In the genomic region with DNA sequence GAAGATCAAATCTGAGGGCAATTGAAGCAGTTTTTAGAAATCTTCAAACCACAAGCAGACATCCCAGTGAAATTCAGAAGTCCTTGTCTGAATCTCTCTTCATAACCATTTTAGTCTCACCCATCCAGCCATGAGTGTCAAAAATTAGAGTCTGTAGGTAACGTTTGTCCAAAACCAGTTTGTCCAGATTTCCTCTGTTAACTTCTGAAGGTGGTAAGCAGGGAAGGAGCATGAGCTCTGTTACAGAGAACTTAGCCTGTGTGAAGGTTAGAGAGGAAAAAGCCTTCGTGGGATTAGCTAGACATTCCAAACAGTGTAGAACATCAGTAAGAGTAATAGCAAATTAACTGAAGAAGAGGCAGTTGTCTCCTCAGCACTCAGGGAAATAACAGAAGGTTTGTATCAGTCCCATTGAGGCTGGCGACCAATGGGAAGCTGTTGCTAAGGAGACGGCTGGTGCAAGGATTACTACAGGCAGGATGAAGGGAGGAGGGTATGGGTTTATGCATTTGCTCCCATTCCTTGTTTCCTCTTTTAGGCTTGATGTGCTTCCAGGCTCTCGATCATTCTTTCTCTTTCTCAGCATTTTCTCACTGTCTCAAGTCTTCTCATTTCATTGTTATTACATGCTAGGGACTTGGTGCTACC, we compare ENCODE assay signal across 15 cellular contexts. TPM values are rescaled to one million over a fixed set of nuclear protein-coding genes. Genes with fewer than 3 reads are reported as not detected.
DNase-seq lines count a peak whose midpoint lies in the region; ATAC-seq, FAIRE-seq and TF ChIP-seq lines count a peak whose summit lies in the region.
"Had no signal": no experiment of that assay in that cellular context is flagged by ENCODE, and none has a peak within 500 bp of the region (broad histone marks: within the 10 kb centered on the region; RNA-seq: fewer than 3 reads in every experiment).

No MANE protein-coding gene starts in this region.

- H3K4ac ChIP-seq in H1 (replicated peaks; ENCODE audit: insufficient read length, low read depth, low read length) (no peak overlapping the region), trophoblast cell (ENCODE audit: low read depth, low read length) (no peak overlapping the region)

- no peak overlapping the region for H2BK120ac ChIP-seq in H1 (replicated peaks; ENCODE audit: low read depth, low read length)
- H2BK120ac ChIP-seq in trophoblast cell (ENCODE audit: insufficient read depth, low read length, poor library complexity), result no peak overlapping the region

- DNase-seq in T-helper 2 cell treated with Interferon-gamma antibody and Interleukin-4, amounts not matched to agents 5 μg/mL and 100 μg/mL, for 36 hours (ENCODE audit: low spot score), result no peak
- no peak for DNase-seq in T-helper 2 cell
- peak; percentile 98 for DNase-seq in NCI-H510A treated with DMSO at 0.1 percent for 48 hours (lab: John Stamatoyannopoulos, UW)
- no peak for DNase-seq in H1 (ENCODE audit: low read depth in 1 of 2, low spot score in 2 of 2)
- DNase-seq in trophoblast cell, result peak; percentile 2 to 74
- DNase-seq in HCEC 1CT, result no peak
- DNase-seq: activated CD8-positive, alpha-beta memory T cell treated with anti-CD3 and anti-CD28 coated beads, Interleukin-2, amount 50 U/mL, for 4 hours; MV-4-11; right lobe of liver; testis had no signal

- peaks cover 42% of the 10 kb centered on the region for H3K4me1 Mint-ChIP-seq in T-helper 2 cell treated with Interferon-gamma antibody and Interleukin-4, amounts not matched to agents 5 μg/mL and 100 μg/mL, for 36 hours (ENCODE audit: low read depth)

- H4K91ac ChIP-seq in H1 (replicated peaks; ENCODE audit: insufficient read length, low read length) (no peak overlapping the region), trophoblast cell (ENCODE audit: low read depth, low read length) (no peak overlapping the region)

- H2AFZ ChIP-seq in H1 (ENCODE audit: low read length) (peak overlapping the region; percentile 84), trophoblast cell (ENCODE audit: insufficient read depth, low read length, poor library complexity) (no peak overlapping the region)

- TF ChIP-seq CTCF in H1 (IDR thresholded peaks at IDR 0.05; ENCODE audit: control extremely low read depth in 1 of 3, insufficient read depth in 1 of 3, low read depth in 1 of 3, low read length in 3 of 3), result no peak

- H3K9ac ChIP-seq in H1 (replicated peaks in 1 of 4; ENCODE audit: extremely low read depth in 1 of 4, low read depth in 3 of 4, low read length in 3 of 4) (no peak overlapping the region), trophoblast cell (ENCODE audit: low read length) (no peak overlapping the region)

- no peak overlapping the region for H3K56ac ChIP-seq in H1 (replicated peaks; ENCODE audit: insufficient read length, low read depth, low read length)

- H3K27me3 Mint-ChIP-seq in T-helper 2 cell treated with Interferon-gamma antibody and Interleukin-4, amounts not matched to agents 5 μg/mL and 100 μg/mL, for 36 hours (ENCODE audit: low read depth), result peaks cover under 1% of the 10 kb centered on the region

- H3K23me2 ChIP-seq in H1 (ENCODE audit: low read depth, low read length), result no peaks in the 10 kb centered on the region

- H2AK5ac ChIP-seq in H1 (ENCODE audit: low read depth, low read length), result no peak overlapping the region
- H2AK5ac ChIP-seq in trophoblast cell (ENCODE audit: low read length), result no peak overlapping the region

- no peak overlapping the region for H2BK20ac ChIP-seq in H1 (ENCODE audit: low read length)

- H3K23ac ChIP-seq in H1 (ENCODE audit: insufficient read length), result no peak overlapping the region
- no peak overlapping the region for H3K23ac ChIP-seq in trophoblast cell (ENCODE audit: low read length)

- no peaks in the 10 kb centered on the region for H3K79me2 ChIP-seq in H1 (ENCODE audit: control insufficient read depth in 1 of 2, insufficient read depth in 2 of 2, low read length in 2 of 2)
- H3K79me2 ChIP-seq in trophoblast cell (ENCODE audit: control insufficient read depth, insufficient read depth, low read length, poor library complexity), result no peaks in the 10 kb centered on the region

- no peak for TF ChIP-seq RAD21 in H1 (IDR thresholded peaks at IDR 0.05 in 1 of 2, conservative IDR thresholded peaks at IDR 0.05 in 1 of 2; ENCODE audit: low read depth in 2 of 2, low read length in 2 of 2)

- no peak overlapping the region for H2BK12ac ChIP-seq in H1 (ENCODE audit: low read depth, low read length)
- H2BK12ac ChIP-seq in trophoblast cell (ENCODE audit: low read length), result no peak overlapping the region

- no peak overlapping the region for H3K4me3 Mint-ChIP-seq in T-helper 2 cell treated with Interferon-gamma antibody and Interleukin-4, amounts not matched to agents 5 μg/mL and 100 μg/mL, for 36 hours

- H3K18ac ChIP-seq in H1 (ENCODE audit: extremely low read depth, low read length) (no peak overlapping the region), trophoblast cell (ENCODE audit: low read length) (no peak overlapping the region)

- H3K27ac Mint-ChIP-seq in T-helper 2 cell treated with Interferon-gamma antibody and Interleukin-4, amounts not matched to agents 5 μg/mL and 100 μg/mL, for 36 hours, result peak overlapping the region; percentile 17

- H2BK15ac ChIP-seq in H1 (ENCODE audit: low read length), result no peak overlapping the region

- no peak overlapping the region for H4K5ac ChIP-seq in H1 (ENCODE audit: insufficient read length, low read depth, low read length)

- ATAC-seq in GM19395 (IDR thresholded peaks at IDR 0.05; ENCODE audit: unreplicated experiment) (no peak), GM18498 (IDR thresholded peaks at IDR 0.05; ENCODE audit: unreplicated experiment) (no peak)

- H3K9me3 Mint-ChIP-seq in T-helper 2 cell treated with Interferon-gamma antibody and Interleukin-4, amounts not matched to agents 5 μg/mL and 100 μg/mL, for 36 hours, result no peaks in the 10 kb centered on the region

- TF ChIP-seq EP300 in H1 (IDR thresholded peaks at IDR 0.05; ENCODE audit: borderline replicate concordance in 1 of 2, low read depth in 2 of 2, low read length in 2 of 2), result no peak

- peaks cover 0 to 6% (median 4%) of the 10 kb centered on the region in 4 experiments; a peak in 5 of 7 replicates for H3K4me1 ChIP-seq in H1 (replicated peaks in 1 of 4; ENCODE audit: control insufficient read depth in 3 of 4, insufficient read depth in 4 of 4, low read length in 3 of 4)
- peaks cover 4% of the 10 kb centered on the region in 2 experiments for H3K4me1 ChIP-seq in trophoblast cell (ENCODE audit: control insufficient read depth in 1 of 2, insufficient read depth in 2 of 2, low read length in 2 of 2)
- H3K4me1 ChIP-seq: ascending aorta, right lobe of liver, testis had no signal

- no peak overlapping the region for H4K12ac ChIP-seq in trophoblast cell (ENCODE audit: low read depth, low read length)

- H3K4me2 ChIP-seq in H1 (ENCODE audit: insufficient read depth in 1 of 2, low read depth in 2 of 2, low read length in 2 of 2), result peak overlapping the region in 1 of 2 experiments; percentile 41; a peak in 1 of 4 replicates
- H3K4me2 ChIP-seq in trophoblast cell (ENCODE audit: low read length), result no peak overlapping the region

- H3K27ac ChIP-seq in H1 (ENCODE audit: low read depth, low read length), result no peak overlapping the region
- no peak overlapping the region for H3K27ac ChIP-seq in trophoblast cell (ENCODE audit: low read depth, low read length)
- H3K27ac ChIP-seq: ascending aorta, HL-60, right lobe of liver, testis had no signal

- H3K4me3 ChIP-seq in H1 (ENCODE audit: extremely low read depth in 1 of 4, insufficient read depth in 2 of 4, low read depth in 3 of 4, low read length in 4 of 4) (no peak overlapping the region), trophoblast cell (ENCODE audit: low read depth, low read length) (no peak overlapping the region)
- H3K4me3 ChIP-seq: ascending aorta, right lobe of liver, testis had no signal

- H3K79me1 ChIP-seq in H1 (ENCODE audit: low read depth, low read length) (no peaks in the 10 kb centered on the region), trophoblast cell (ENCODE audit: low read length) (no peaks in the 10 kb centered on the region)

- H4K8ac ChIP-seq in H1 (ENCODE audit: extremely low read depth, insufficient read depth, low read length) (no peak overlapping the region), trophoblast cell (ENCODE audit: low read depth, low read length) (no peak overlapping the region)

- H2BK5ac ChIP-seq in H1 (ENCODE audit: low read depth, low read length) (no peak overlapping the region), trophoblast cell (ENCODE audit: low read depth, low read length, poor library complexity) (no peak overlapping the region)

- H3K36me3 Mint-ChIP-seq in T-helper 2 cell treated with Interferon-gamma antibody and Interleukin-4, amounts not matched to agents 5 μg/mL and 100 μg/mL, for 36 hours (ENCODE audit: low read depth), result no peaks in the 10 kb centered on the region

- H3K27me3 ChIP-seq in H1 (replicated peaks in 1 of 4; ENCODE audit: control insufficient read depth in 3 of 4, extremely low read depth in 1 of 4, insufficient read depth in 3 of 4, low read length in 3 of 4), result peaks cover 0 to 2% (median 0%) of the 10 kb centered on the region in 4 experiments; a peak in 1 of 7 replicates
- H3K27me3 ChIP-seq in trophoblast cell (ENCODE audit: insufficient read depth, low read length), result no peaks in the 10 kb centered on the region
- H3K27me3 ChIP-seq: ascending aorta, right lobe of liver, testis had no signal

- POLR2A ChIA-PET in H1 (lab: Charles Lee; ENCODE audit: partially characterized antibody), result no interaction called here

- peak; percentile 87 for FAIRE-seq in H1 (lab: Jason Lieb, UNC)
- FAIRE-seq: G401.6 had no signal

- H4K20me1 ChIP-seq in H1 (replicated peaks in 1 of 2; ENCODE audit: control insufficient read depth in 1 of 2, insufficient read depth in 2 of 2, low read length in 2 of 2), result no peaks in the 10 kb centered on the region

- CTCF ChIA-PET in H1 (lab: Charles Lee; ENCODE audit: partially characterized antibody), result interaction anchor here (0.6 to 2.3 kb wide), 3 partner anchors 11 to 152 kb away, joined by 3 to 7 read pairs (median 4); no protein-coding TSS in a partner anchor

- H3K36me3 ChIP-seq in H1 (ENCODE audit: control insufficient read depth in 2 of 4, insufficient read depth in 4 of 4, low read length in 3 of 4), result no peaks in the 10 kb centered on the region
- no peaks in the 10 kb centered on the region for H3K36me3 ChIP-seq in trophoblast cell (ENCODE audit: control insufficient read depth in 1 of 2, insufficient read depth in 2 of 2, low read length in 2 of 2)
- H3K36me3 ChIP-seq: ascending aorta, right lobe of liver had no signal

- TF ChIP-seq POLR2A in H1 (IDR thresholded peaks at IDR 0.05; ENCODE audit: control extremely low read depth in 1 of 2, low read depth in 2 of 2, low read length in 2 of 2), result no peak

- 58% methylated on average over 5 of the region's 5 CpGs; no CpG with 5 or more reads in 1 of the 2 experiments for WGBS in H1 (ENCODE audit: extremely low coverage in 1 of 2, insufficient coverage in 1 of 2, insufficient read length in 1 of 2, insufficient replicate concordance in 2 of 2, low coverage in 1 of 2, low lambda C conversion rate in 2 of 2, missing lambda C conversion rate in 1 of 2), 2 experiments
- WGBS in trophoblast cell (ENCODE audit: extremely low coverage, insufficient coverage, insufficient read length), result no CpG with 5 or more reads among the region's 5 CpGs

- H3K14ac ChIP-seq in H1 (ENCODE audit: insufficient read length), result no peak overlapping the region
- no peak overlapping the region for H3K14ac ChIP-seq in trophoblast cell (ENCODE audit: low read length)

- H3K9me3 ChIP-seq in H1 (ENCODE audit: insufficient read depth in 2 of 2, low read depth in 1 of 2, low read length in 1 of 2) (no peaks in the 10 kb centered on the region), trophoblast cell (ENCODE audit: insufficient read depth, low read depth, low read length) (peaks cover 2% of the 10 kb centered on the region)
- H3K9me3 ChIP-seq: ascending aorta, right lobe of liver, testis had no signal

RNA-seq across cellular contexts. Expression of a gene that starts 8.7 kb away (rescaled TPM):
- 1.1 and 2.1 TPM in 2 replicates for total RNA-seq in H1 (2021; fragmentation: NEBNext Ultra II Directional; extraction: Animal tissue kit (Norgen Biotek cat#: 25700))
- polyA plus RNA-seq in H1 (2011; rRNA removed), result 0.19 and 0.26 TPM in 2 replicates
- polyA plus RNA-seq in H1 (2011; cell fraction: cytosol; rRNA removed), result 0.43 TPM
- 1.1 TPM for polyA plus RNA-seq in H1 (2011; cell fraction: nucleus; rRNA removed)
- polyA plus RNA-seq in H1 (2012, experiment 1 of 2), result 0.37 to 0.74 TPM (median 0.60 TPM) in 4 replicates
- polyA plus RNA-seq in H1 (2012, experiment 2 of 2), result 0.07 TPM
- 0.83 TPM for polyA plus RNA-seq in H1 (2013, experiment 1 of 2)
- 0.99 TPM for polyA plus RNA-seq in H1 (2013, experiment 2 of 2)
- polyA minus RNA-seq in H1 (2011; rRNA and poly(A)+ RNA removed), result 3.7 and 5.3 TPM in 2 replicates
- 0.66 TPM for polyA minus RNA-seq in H1 (2011; cell fraction: cytosol; rRNA and poly(A)+ RNA removed)
- 3.2 TPM for polyA minus RNA-seq in H1 (2011; cell fraction: nucleus; rRNA and poly(A)+ RNA removed)
- polyA plus RNA-seq in trophoblast cell (2013), result 2.7 TPM in 2 replicates

Comparison
In these comparisons a context has a peak if more than half of its experiments do, and no peak if none do; other contexts are left out.
1. DNase-seq: peak in NCI-H510A treated with DMSO at 0.1 percent for 48 hours (single experiment) and trophoblast cell (2 of 2); none in T-helper 2 cell treated with Interferon-gamma antibody and Interleukin-4, amounts not matched to agents 5 μg/mL and 100 μg/mL, for 36 hours (single experiment), T-helper 2 cell (0 of 5), H1 (0 of 2) and HCEC 1CT (single experiment).